ENCODE assay signal across 24 cellular contexts in the genomic region with DNA sequence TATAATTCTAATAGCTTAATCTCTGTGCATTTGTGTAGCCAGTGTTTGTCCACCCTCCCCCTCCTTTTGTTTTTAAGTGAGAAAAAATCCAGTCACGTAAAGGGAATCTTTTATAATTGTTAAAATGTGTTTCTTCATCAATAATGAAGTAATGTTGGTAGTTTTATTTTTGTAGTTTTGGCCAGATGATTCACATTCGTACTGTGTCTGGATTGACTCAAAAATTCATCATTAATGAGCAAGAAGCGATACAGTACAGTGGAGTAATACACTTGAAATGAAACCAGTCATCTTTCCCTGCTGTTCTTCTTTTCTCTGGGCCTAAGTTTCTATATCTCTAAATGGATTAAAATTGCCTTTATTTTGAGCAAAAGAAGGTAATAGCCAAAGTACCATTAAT.
A peak's percentile ranks its signal among the peaks of the same experiment; 100 is the strongest.
DNase-seq lines count a peak whose midpoint lies in the region; ATAC-seq and TF ChIP-seq lines count a peak whose summit lies in the region.
"Had no signal": no experiment of that assay in that cellular context is flagged by ENCODE, and none has a peak within 500 bp of the region (broad histone marks: within the 10 kb centered on the region; RNA-seq: fewer than 3 reads in every experiment).

No MANE protein-coding gene starts in this region.

- intact Hi-C loops in upper lobe of right lung (cut with DNase I): no loop called here

- no peaks in the 10 kb centered on the region for H3K4me1 ChIP-seq in upper lobe of right lung
- H3K4me1 ChIP-seq: pancreas, uterus had no signal

- ATAC-seq in upper lobe of right lung (no peak), HG02852 (IDR thresholded peaks at IDR 0.05; ENCODE audit: unreplicated experiment) (no peak), GM21576 (IDR thresholded peaks at IDR 0.05; ENCODE audit: unreplicated experiment) (no peak)
- ATAC-seq: activated CD4-positive, CD25-positive, alpha-beta regulatory T cell treated with anti-CD3 and anti-CD28 coated beads, Interleukin-2, amount 50 U/mL, for 24 hours; K562; pancreas; Right ventricle myocardium inferior had no signal

- H3K4me1 Mint-ChIP-seq in osteocyte (ENCODE audit: unreplicated experiment): peaks cover 39% of the 10 kb centered on the region

- no peaks in the 10 kb centered on the region for H3K9me3 ChIP-seq in upper lobe of right lung
- H3K9me3 ChIP-seq: BE2C, pancreas, uterus had no signal

- TF ChIP-seq CTCF in WI38 (IDR thresholded peaks at IDR 0.05; ENCODE audit: low read depth, low read length) (no peak), osteocyte (IDR thresholded peaks at IDR 0.05) (no peak), upper lobe of right lung (IDR thresholded peaks at IDR 0.05) (no peak)

- H3K4me3 ChIP-seq in WI38 (ENCODE audit: low read depth, low read length): peak overlapping the region; percentile 2; the same call in 1 of the 2 replicates
- H3K4me3 ChIP-seq in upper lobe of right lung: no peak overlapping the region
- H3K4me3 ChIP-seq: cardiac muscle cell, K562, pancreas, uterus had no signal

- peak overlapping the region; percentile 72 for H3K27ac Mint-ChIP-seq in osteocyte (ENCODE audit: unreplicated experiment)
- H3K27ac Mint-ChIP-seq: stimulated activated naive CD8-positive, alpha-beta T cell treated with anti-CD3 and anti-CD28 coated beads, Interleukin-15, Interleukin-2, amounts not matched to agents 100 ng/mL and 50 ng/mL, for 24 hours had no signal

- peak overlapping the region; percentile 27 for H3K4me3 Mint-ChIP-seq in osteocyte (ENCODE audit: unreplicated experiment)
- H3K4me3 Mint-ChIP-seq: stimulated activated naive CD8-positive, alpha-beta T cell treated with anti-CD3 and anti-CD28 coated beads, Interleukin-15, Interleukin-2, amounts not matched to agents 100 ng/mL and 50 ng/mL, for 24 hours had no signal

- H3K9me3 Mint-ChIP-seq in osteocyte (ENCODE audit: unreplicated experiment): no peaks in the 10 kb centered on the region
- H3K9me3 Mint-ChIP-seq: stimulated activated naive CD8-positive, alpha-beta T cell treated with anti-CD3 and anti-CD28 coated beads, Interleukin-15, Interleukin-2, amounts not matched to agents 100 ng/mL and 50 ng/mL, for 24 hours had no signal

- DNase-seq in GM03348 (ENCODE audit: low spot score): peak; percentile 61
- DNase-seq in fibroblast of gingiva (ENCODE audit: low read depth): peak; percentile 66
- no peak for DNase-seq in osteocyte (ENCODE audit: extremely low spot score, unreplicated experiment)
- no peak for DNase-seq in upper lobe of right lung
- DNase-seq in NCI-H2107 treated with DMSO at 0.1 percent for 48 hours (lab: John Stamatoyannopoulos, UW; ENCODE audit: unreplicated experiment): no peak
- DNase-seq: activated naive CD4-positive, alpha-beta T cell treated with Interleukin-2 at 50 U/mL for 16 hours; BE2C; effector CD8-positive, alpha-beta T cell; head of caudate nucleus; midbrain; NCI-H1105; NCI-H2171 treated with DMSO at 0.1 percent for 48 hours; NCI-H82; pancreas; T-helper 2 cell; uterus had no signal

- no peaks in the 10 kb centered on the region for H3K36me3 Mint-ChIP-seq in osteocyte (ENCODE audit: unreplicated experiment)

- H3K27me3 ChIP-seq in upper lobe of right lung: no peaks in the 10 kb centered on the region
- H3K27me3 ChIP-seq: BE2C, cardiac muscle cell, pancreas, uterus had no signal

- H3K27me3 Mint-ChIP-seq in osteocyte (ENCODE audit: unreplicated experiment): no peaks in the 10 kb centered on the region

- H3K27ac ChIP-seq in upper lobe of right lung: no peak overlapping the region
- H3K27ac ChIP-seq: cardiac muscle cell, pancreas, uterus had no signal

- no peaks in the 10 kb centered on the region for H3K36me3 ChIP-seq in upper lobe of right lung
- H3K36me3 ChIP-seq: BE2C, cardiac muscle cell, pancreas, uterus had no signal

Comparison
In these comparisons a context has a peak if more than half of its experiments do, and no peak if none do; other contexts are left out.
1. DNase-seq: peak in GM03348 (single experiment) and fibroblast of gingiva (single experiment); none in osteocyte (single experiment), upper lobe of right lung (single experiment) and NCI-H2107 treated with DMSO at 0.1 percent for 48 hours (single experiment).